Comparison of ENCODE assay signal across 18 cellular contexts in the genomic region with DNA sequence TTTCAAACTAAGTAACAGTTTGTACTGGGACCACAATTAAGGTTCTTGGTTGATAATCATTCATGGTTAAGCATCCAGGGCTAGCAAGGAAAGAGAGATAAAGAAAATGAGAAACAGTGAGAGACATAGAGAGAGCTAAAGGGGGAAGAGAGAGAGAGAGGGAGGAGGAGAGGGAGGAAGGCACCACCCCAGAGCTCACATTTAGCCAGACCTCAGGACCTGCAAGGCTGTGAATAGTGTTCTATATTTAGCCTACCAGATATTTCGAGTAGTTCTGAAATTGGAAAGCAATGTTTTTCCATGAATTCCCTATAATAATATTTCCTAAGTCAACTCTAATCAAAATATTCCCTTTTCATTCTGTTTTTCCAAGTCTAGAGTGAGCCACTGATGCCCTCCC.
DNase-seq lines count a peak whose midpoint lies in the region; ATAC-seq, FAIRE-seq and TF ChIP-seq lines count a peak whose summit lies in the region.
"Had no signal": no experiment of that assay in that cellular context is flagged by ENCODE, and none has a peak within 500 bp of the region (broad histone marks: within the 10 kb centered on the region; RNA-seq: fewer than 3 reads in every experiment).

No MANE protein-coding gene starts in this region.

- intact Hi-C loops in left ventricle myocardium superior (cut with micrococcal nuclease) (no loop called here), Right ventricle myocardium inferior (cut with DNase I) (no loop called here), ascending aorta (cut with DNase I) (loop anchor here (5.0 kb wide), 1 partner anchor 35 kb away; no protein-coding TSS in a partner anchor), lower lobe of right lung (cut with DNase I) (no loop called here)

- peaks cover 0 to 19% (median 3%) of the 10 kb centered on the region in 5 donors for H3K27me3 Mint-ChIP-seq in naive thymus-derived CD8-positive, alpha-beta T cell
- H3K27me3 Mint-ChIP-seq: CD4-positive, CD25-positive, alpha-beta regulatory T cell had no signal

- DNase-seq in left ventricle myocardium superior (no peak), Right ventricle myocardium inferior (ENCODE audit: missing footprints) (no peak), ascending aorta (ENCODE audit: low spot score in 2 of 2) (no peak), osteoblast (ENCODE audit: insufficient read length, low spot score, missing footprints) (no peak), lower lobe of right lung (no peak), RCC 7860 (ENCODE audit: low spot score) (no peak)
- DNase-seq in naive thymus-derived CD8-positive, alpha-beta T cell, result no peak
- DNase-seq: CD4-positive, CD25-positive, alpha-beta regulatory T cell; MM.1S; NCI-H1092 treated with DMSO at 0.1 percent for 48 hours; NCI-H1436 treated with DMSO at 0.1 percent for 48 hours; NCI-H2029; NCI-H2227 treated with DMSO at 0.1 percent for 48 hours; NCI-H510A treated with DMSO at 0.1 percent for 48 hours; NCI-H748 treated with DMSO at 0.1 percent for 48 hours; NK-92 treated with Interleukin-12 subunit alpha and Interleukin-12 subunit beta, amount 100 ng/mL, for 24 hours had no signal

- no peaks in the 10 kb centered on the region for H3K27me3 ChIP-seq in ascending aorta
- H3K27me3 ChIP-seq in osteoblast (ENCODE audit: insufficient read depth, low read length), result no peaks in the 10 kb centered on the region
- H3K27me3 ChIP-seq in lower lobe of right lung (ENCODE audit: low read depth), result no peaks in the 10 kb centered on the region
- H3K27me3 ChIP-seq: SJSA1 had no signal

- no peak for FAIRE-seq in RCC 7860 (lab: Jason Lieb, UNC)
- FAIRE-seq: K562 had no signal

- H3K27ac Mint-ChIP-seq in naive thymus-derived CD8-positive, alpha-beta T cell, result no peak overlapping the region
- H3K27ac Mint-ChIP-seq: CD4-positive, CD25-positive, alpha-beta regulatory T cell had no signal

- H3K4me2 ChIP-seq in osteoblast (ENCODE audit: insufficient read depth, low read length), result peak overlapping the region; percentile 0

- H3K27ac ChIP-seq in ascending aorta (peak overlapping the region; percentile 81 to 82), osteoblast (ENCODE audit: low read depth, low read length) (peak overlapping the region; percentile 73), lower lobe of right lung (no peak overlapping the region)
- H3K27ac ChIP-seq: SJSA1 had no signal

- H3K4me3 ChIP-seq in ascending aorta (no peak overlapping the region), osteoblast (ENCODE audit: insufficient read depth, low read length) (no peak overlapping the region), lower lobe of right lung (no peak overlapping the region)
- H3K4me3 ChIP-seq: K562, SJSA1 had no signal

- H3K9me3 ChIP-seq in ascending aorta (peaks cover 0 to 11% of the 10 kb centered on the region in 2 donors), osteoblast (ENCODE audit: low read depth, low read length) (no peaks in the 10 kb centered on the region), lower lobe of right lung (no peaks in the 10 kb centered on the region)
- H3K9me3 ChIP-seq: SJSA1 had no signal

- H3K36me3 ChIP-seq in ascending aorta, result no peaks in the 10 kb centered on the region
- H3K36me3 ChIP-seq in osteoblast (ENCODE audit: insufficient read depth, low read length), result no peaks in the 10 kb centered on the region
- H3K36me3 ChIP-seq in lower lobe of right lung, result no peaks in the 10 kb centered on the region
- H3K36me3 ChIP-seq: SJSA1 had no signal

- H3K79me2 ChIP-seq in osteoblast (ENCODE audit: insufficient read depth, low read length), result no peaks in the 10 kb centered on the region

- peaks cover 0 to 7% (median 0%) of the 10 kb centered on the region in 4 donors for H3K4me1 Mint-ChIP-seq in naive thymus-derived CD8-positive, alpha-beta T cell
- H3K4me1 Mint-ChIP-seq: CD4-positive, CD25-positive, alpha-beta regulatory T cell had no signal

- ATAC-seq in left ventricle myocardium superior (peak; percentile 59), Right ventricle myocardium inferior (no peak), lower lobe of right lung (no peak)
- ATAC-seq in naive thymus-derived CD8-positive, alpha-beta T cell, result no peak
- ATAC-seq: K562 had no signal

- no peak for TF ChIP-seq CTCF in ascending aorta (IDR thresholded peaks at IDR 0.05)
- no peak for TF ChIP-seq CTCF in osteoblast (IDR thresholded peaks at IDR 0.05; ENCODE audit: extremely low read depth, low read depth, low read length)
- TF ChIP-seq CTCF in lower lobe of right lung (IDR thresholded peaks at IDR 0.05), result no peak

- H3K4me3 Mint-ChIP-seq in naive thymus-derived CD8-positive, alpha-beta T cell, result no peak overlapping the region
- H3K4me3 Mint-ChIP-seq: CD4-positive, CD25-positive, alpha-beta regulatory T cell had no signal

- peak overlapping the region; percentile 44 for H2AFZ ChIP-seq in osteoblast (ENCODE audit: low read length)

- peaks cover 0 to 43% of the 10 kb centered on the region in 2 donors for H3K4me1 ChIP-seq in ascending aorta
- peaks cover 40% of the 10 kb centered on the region for H3K4me1 ChIP-seq in osteoblast (ENCODE audit: insufficient read depth, low read length)
- H3K4me1 ChIP-seq in lower lobe of right lung, result no peaks in the 10 kb centered on the region

- H4K20me1 ChIP-seq in osteoblast (ENCODE audit: insufficient read depth, low read length), result no peaks in the 10 kb centered on the region

- POLR2A ChIA-PET in naive thymus-derived CD8-positive, alpha-beta T cell (lab: Charles Lee), result no interaction called here

- no peaks in the 10 kb centered on the region for H3K36me3 Mint-ChIP-seq in naive thymus-derived CD8-positive, alpha-beta T cell
- H3K36me3 Mint-ChIP-seq: CD4-positive, CD25-positive, alpha-beta regulatory T cell had no signal

- peaks cover 0 to 16% (median 0%) of the 10 kb centered on the region in 9 donors for H3K9me3 Mint-ChIP-seq in naive thymus-derived CD8-positive, alpha-beta T cell
